1 cellular context compared by ENCODE assay signal in the genomic region with DNA sequence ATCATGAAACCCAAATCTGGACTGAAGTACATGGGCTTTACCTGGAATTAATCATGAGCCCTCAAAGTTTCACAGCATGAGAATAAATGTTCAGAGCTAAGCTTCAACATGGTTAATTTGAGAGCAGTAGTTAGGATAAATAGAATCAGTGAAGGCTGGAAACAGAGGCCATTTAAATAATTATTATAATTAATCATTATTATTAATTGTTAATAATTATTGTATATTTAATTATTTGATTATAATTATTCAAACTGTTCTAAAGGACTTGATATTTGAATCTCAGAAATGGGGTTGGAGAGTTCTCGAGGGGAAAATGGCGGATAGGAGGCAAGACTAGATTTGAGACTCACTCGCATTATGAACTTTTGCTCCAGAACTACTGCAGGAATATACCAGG.
TF ChIP-seq lines count a peak whose summit lies in the region.

No MANE protein-coding gene starts in this region.

TF ChIP-seq in H1, 55 proteins besides CTCF, POLR2A, EP300 and RAD21:
- TF ChIP-seq PHF8 (conservative IDR thresholded peaks at IDR 0.05; ENCODE audit: low read depth, low read length) = no peak
- TF ChIP-seq, protein P1, sequence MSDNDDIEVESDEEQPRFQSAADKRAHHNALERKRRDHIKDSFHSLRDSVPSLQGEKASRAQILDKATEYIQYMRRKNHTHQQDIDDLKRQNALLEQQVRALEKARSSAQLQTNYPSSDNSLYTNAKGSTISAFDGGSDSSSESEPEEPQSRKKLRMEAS (IDR thresholded peaks at IDR 0.05) = no peak
- no peak for TF ChIP-seq ZNF274 (IDR thresholded peaks at IDR 0.05; ENCODE audit: borderline replicate concordance, extremely low read depth, low read length)
- TF ChIP-seq, protein P2, sequence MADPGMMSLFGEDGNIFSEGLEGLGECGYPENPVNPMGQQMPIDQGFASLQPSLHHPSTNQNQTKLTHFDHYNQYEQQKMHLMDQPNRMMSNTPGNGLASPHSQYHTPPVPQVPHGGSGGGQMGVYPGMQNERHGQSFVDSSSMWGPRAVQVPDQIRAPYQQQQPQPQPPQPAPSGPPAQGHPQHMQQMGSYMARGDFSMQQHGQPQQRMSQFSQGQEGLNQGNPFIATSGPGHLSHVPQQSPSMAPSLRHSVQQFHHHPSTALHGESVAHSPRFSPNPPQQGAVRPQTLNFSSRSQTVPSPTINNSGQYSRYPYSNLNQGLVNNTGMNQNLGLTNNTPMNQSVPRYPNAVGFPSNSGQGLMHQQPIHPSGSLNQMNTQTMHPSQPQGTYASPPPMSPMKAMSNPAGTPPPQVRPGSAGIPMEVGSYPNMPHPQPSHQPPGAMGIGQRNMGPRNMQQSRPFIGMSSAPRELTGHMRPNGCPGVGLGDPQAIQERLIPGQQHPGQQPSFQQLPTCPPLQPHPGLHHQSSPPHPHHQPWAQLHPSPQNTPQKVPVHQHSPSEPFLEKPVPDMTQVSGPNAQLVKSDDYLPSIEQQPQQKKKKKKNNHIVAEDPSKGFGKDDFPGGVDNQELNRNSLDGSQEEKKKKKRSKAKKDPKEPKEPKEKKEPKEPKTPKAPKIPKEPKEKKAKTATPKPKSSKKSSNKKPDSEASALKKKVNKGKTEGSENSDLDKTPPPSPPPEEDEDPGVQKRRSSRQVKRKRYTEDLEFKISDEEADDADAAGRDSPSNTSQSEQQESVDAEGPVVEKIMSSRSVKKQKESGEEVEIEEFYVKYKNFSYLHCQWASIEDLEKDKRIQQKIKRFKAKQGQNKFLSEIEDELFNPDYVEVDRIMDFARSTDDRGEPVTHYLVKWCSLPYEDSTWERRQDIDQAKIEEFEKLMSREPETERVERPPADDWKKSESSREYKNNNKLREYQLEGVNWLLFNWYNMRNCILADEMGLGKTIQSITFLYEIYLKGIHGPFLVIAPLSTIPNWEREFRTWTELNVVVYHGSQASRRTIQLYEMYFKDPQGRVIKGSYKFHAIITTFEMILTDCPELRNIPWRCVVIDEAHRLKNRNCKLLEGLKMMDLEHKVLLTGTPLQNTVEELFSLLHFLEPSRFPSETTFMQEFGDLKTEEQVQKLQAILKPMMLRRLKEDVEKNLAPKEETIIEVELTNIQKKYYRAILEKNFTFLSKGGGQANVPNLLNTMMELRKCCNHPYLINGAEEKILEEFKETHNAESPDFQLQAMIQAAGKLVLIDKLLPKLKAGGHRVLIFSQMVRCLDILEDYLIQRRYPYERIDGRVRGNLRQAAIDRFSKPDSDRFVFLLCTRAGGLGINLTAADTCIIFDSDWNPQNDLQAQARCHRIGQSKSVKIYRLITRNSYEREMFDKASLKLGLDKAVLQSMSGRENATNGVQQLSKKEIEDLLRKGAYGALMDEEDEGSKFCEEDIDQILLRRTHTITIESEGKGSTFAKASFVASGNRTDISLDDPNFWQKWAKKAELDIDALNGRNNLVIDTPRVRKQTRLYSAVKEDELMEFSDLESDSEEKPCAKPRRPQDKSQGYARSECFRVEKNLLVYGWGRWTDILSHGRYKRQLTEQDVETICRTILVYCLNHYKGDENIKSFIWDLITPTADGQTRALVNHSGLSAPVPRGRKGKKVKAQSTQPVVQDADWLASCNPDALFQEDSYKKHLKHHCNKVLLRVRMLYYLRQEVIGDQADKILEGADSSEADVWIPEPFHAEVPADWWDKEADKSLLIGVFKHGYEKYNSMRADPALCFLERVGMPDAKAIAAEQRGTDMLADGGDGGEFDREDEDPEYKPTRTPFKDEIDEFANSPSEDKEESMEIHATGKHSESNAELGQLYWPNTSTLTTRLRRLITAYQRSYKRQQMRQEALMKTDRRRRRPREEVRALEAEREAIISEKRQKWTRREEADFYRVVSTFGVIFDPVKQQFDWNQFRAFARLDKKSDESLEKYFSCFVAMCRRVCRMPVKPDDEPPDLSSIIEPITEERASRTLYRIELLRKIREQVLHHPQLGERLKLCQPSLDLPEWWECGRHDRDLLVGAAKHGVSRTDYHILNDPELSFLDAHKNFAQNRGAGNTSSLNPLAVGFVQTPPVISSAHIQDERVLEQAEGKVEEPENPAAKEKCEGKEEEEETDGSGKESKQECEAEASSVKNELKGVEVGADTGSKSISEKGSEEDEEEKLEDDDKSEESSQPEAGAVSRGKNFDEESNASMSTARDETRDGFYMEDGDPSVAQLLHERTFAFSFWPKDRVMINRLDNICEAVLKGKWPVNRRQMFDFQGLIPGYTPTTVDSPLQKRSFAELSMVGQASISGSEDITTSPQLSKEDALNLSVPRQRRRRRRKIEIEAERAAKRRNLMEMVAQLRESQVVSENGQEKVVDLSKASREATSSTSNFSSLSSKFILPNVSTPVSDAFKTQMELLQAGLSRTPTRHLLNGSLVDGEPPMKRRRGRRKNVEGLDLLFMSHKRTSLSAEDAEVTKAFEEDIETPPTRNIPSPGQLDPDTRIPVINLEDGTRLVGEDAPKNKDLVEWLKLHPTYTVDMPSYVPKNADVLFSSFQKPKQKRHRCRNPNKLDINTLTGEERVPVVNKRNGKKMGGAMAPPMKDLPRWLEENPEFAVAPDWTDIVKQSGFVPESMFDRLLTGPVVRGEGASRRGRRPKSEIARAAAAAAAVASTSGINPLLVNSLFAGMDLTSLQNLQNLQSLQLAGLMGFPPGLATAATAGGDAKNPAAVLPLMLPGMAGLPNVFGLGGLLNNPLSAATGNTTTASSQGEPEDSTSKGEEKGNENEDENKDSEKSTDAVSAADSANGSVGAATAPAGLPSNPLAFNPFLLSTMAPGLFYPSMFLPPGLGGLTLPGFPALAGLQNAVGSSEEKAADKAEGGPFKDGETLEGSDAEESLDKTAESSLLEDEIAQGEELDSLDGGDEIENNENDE (IDR thresholded peaks at IDR 0.05; ENCODE audit: insufficient replicate concordance, low read length) = no peak
- no peak for TF ChIP-seq CBX5 (IDR thresholded peaks at IDR 0.05; ENCODE audit: low read depth, low read length)
- TF ChIP-seq, protein P3, sequence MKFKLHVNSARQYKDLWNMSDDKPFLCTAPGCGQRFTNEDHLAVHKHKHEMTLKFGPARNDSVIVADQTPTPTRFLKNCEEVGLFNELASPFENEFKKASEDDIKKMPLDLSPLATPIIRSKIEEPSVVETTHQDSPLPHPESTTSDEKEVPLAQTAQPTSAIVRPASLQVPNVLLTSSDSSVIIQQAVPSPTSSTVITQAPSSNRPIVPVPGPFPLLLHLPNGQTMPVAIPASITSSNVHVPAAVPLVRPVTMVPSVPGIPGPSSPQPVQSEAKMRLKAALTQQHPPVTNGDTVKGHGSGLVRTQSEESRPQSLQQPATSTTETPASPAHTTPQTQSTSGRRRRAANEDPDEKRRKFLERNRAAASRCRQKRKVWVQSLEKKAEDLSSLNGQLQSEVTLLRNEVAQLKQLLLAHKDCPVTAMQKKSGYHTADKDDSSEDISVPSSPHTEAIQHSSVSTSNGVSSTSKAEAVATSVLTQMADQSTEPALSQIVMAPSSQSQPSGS (IDR thresholded peaks at IDR 0.05; ENCODE audit: low read length) = no peak
- no peak for TF ChIP-seq SIX5 (IDR thresholded peaks at IDR 0.05; ENCODE audit: low read depth, low read length)
- no peak for TF ChIP-seq SP2 (IDR thresholded peaks at IDR 0.05; ENCODE audit: low read length)
- TF ChIP-seq KDM4A (IDR thresholded peaks at IDR 0.05; ENCODE audit: low read depth, low read length, severe bottlenecking) = no peak
- TF ChIP-seq MAFK (IDR thresholded peaks at IDR 0.05; ENCODE audit: low read depth, low read length) = no peak
- TF ChIP-seq TAF7 (optimal IDR thresholded peaks at IDR 0.05; ENCODE audit: borderline replicate concordance, low read depth, low read length) = no peak
- TF ChIP-seq BRCA1 (IDR thresholded peaks at IDR 0.05; ENCODE audit: low read depth, low read length) = no peak
- TF ChIP-seq, protein P4, sequence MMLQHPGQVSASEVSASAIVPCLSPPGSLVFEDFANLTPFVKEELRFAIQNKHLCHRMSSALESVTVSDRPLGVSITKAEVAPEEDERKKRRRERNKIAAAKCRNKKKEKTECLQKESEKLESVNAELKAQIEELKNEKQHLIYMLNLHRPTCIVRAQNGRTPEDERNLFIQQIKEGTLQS (IDR thresholded peaks at IDR 0.05; ENCODE audit: insufficient read depth, low read depth, low read length) = no peak
- no peak for TF ChIP-seq GTF2F1 (IDR thresholded peaks at IDR 0.05; ENCODE audit: borderline replicate concordance, low read depth, low read length)
